Comparison of ENCODE assay signal across 22 cellular contexts in the genomic region with DNA sequence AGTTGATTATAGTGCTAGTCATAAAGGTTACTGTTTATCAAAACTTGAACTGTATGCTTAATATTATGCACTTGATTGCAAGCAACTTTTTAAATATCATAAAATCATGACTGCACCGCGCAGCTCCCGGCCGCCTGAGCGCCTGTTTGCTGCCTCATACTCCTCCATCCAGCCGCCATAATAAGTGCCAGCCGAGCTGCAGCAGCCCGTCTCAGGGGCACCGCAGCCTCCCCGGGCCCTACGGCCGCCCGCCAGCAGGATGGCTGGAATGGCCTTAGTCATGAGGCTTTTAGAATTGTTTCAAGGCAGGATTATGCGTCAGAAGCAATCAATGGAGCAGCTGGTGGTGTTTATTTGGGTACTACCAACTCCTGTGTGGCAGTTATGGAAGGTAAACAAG.
"Had no signal": no experiment of that assay in that cellular context is flagged by ENCODE, and none has a peak within 500 bp of the region (broad histone marks: within the 10 kb centered on the region; RNA-seq: fewer than 3 reads in every experiment).

No MANE protein-coding gene starts in this region.

- H3K4me3 Mint-ChIP-seq: activated CD8-positive, alpha-beta T cell treated with anti-CD3 and anti-CD28 coated beads, Interleukin-2, amount 10 ng/mL, durations not matched to agents 7 days and 5 days; activated naive CD8-positive, alpha-beta T cell treated with anti-CD3 and anti-CD28 coated beads, Interleukin-2, amount 10 ng/mL, durations not matched to agents 7 days and 5 days; T-helper 17 cell; WTC11 had no signal

- DNase-seq: activated CD4-positive, alpha-beta T cell treated with anti-CD3 and anti-CD28 coated beads for 48 hours; activated CD4-positive, alpha-beta T cell treated with anti-CD3 and anti-CD28 coated beads, Interleukin-2, amount 50 U/mL, for 4 hours; activated CD4-positive, CD25-positive, alpha-beta regulatory T cell treated with anti-CD3 and anti-CD28 coated beads, Interleukin-2, amount 50 U/mL, for 72 hours; activated CD8-positive, alpha-beta memory T cell treated with anti-CD3 and anti-CD28 coated beads, Interleukin-2, amount 50 U/mL, for 48 hours; activated CD8-positive, alpha-beta T cell treated with anti-CD3 and anti-CD28 coated beads, Interleukin-2, amount 10 ng/mL, durations not matched to agents 7 days and 5 days; activated naive CD4-positive, alpha-beta T cell treated with anti-CD3 and anti-CD28 coated beads, Interleukin-2, amount 50 U/mL, for 16 hours; activated naive CD8-positive, alpha-beta T cell treated with anti-CD3 and anti-CD28 coated beads, Interleukin-2, amount 10 ng/mL, durations not matched to agents 7 days and 5 days; activated T-cell treated with anti-CD3 and anti-CD28 coated beads, Interleukin-2, amount 50 U/mL, for 1 hour; adrenal gland; anterior cingulate cortex; cerebellar nuclear complex; MM.1S; NCI-H1694; NCI-H446; NCI-H524; NCI-H82; Peyer's patch; Right ventricle myocardium superior; T-helper 17 cell; T-helper 9 cell had no signal

- ATAC-seq: activated CD8-positive, alpha-beta T cell treated with anti-CD3 and anti-CD28 coated beads, Interleukin-2, amount 10 ng/mL, durations not matched to agents 7 days and 5 days; T-helper 17 cell; WTC11 had no signal

- H3K4me1 Mint-ChIP-seq: activated naive CD8-positive, alpha-beta T cell treated with anti-CD3 and anti-CD28 coated beads, Interleukin-2, amount 10 ng/mL, durations not matched to agents 7 days and 5 days; T-helper 17 cell had no signal

- H3K27me3 ChIP-seq: adrenal gland, Peyer's patch had no signal

- H3K4me1 ChIP-seq: adrenal gland, Peyer's patch had no signal

- H3K27ac Mint-ChIP-seq: activated CD8-positive, alpha-beta T cell treated with anti-CD3 and anti-CD28 coated beads, Interleukin-2, amount 10 ng/mL, durations not matched to agents 7 days and 5 days; activated naive CD8-positive, alpha-beta T cell treated with anti-CD3 and anti-CD28 coated beads, Interleukin-2, amount 10 ng/mL, durations not matched to agents 7 days and 5 days; T-helper 17 cell; WTC11 had no signal

- H3K27ac ChIP-seq: adrenal gland, Peyer's patch, RWPE1 had no signal

- H3K36me3 ChIP-seq: adrenal gland, Peyer's patch had no signal

- H3K27me3 Mint-ChIP-seq: activated naive CD8-positive, alpha-beta T cell treated with anti-CD3 and anti-CD28 coated beads, Interleukin-2, amount 10 ng/mL, durations not matched to agents 7 days and 5 days had no signal

- H3K36me3 Mint-ChIP-seq: activated naive CD8-positive, alpha-beta T cell treated with anti-CD3 and anti-CD28 coated beads, Interleukin-2, amount 10 ng/mL, durations not matched to agents 7 days and 5 days; WTC11 had no signal

- H3K9me3 ChIP-seq: adrenal gland, Peyer's patch had no signal

- H3K4me3 ChIP-seq: adrenal gland, Peyer's patch had no signal
